Comparison of ENCODE assay signal across 17 cellular contexts in genomic region chr7:22612776-22613175, GRCh38.
DNase-seq lines count a peak whose midpoint lies in the region; ATAC-seq and TF ChIP-seq lines count a peak whose summit lies in the region.
"Had no signal": no experiment of that assay in that cellular context is flagged by ENCODE, and none has a peak within 500 bp of the region (broad histone marks: within the 10 kb centered on the region; RNA-seq: fewer than 3 reads in every experiment).

No MANE protein-coding gene starts in this region.

- H3K4me3 Mint-ChIP-seq in CD4-positive, alpha-beta memory T cell, result peak overlapping the region in 1 of 8 donors; percentile 33

- 74 to 87% methylated on average over 2 of the region's 2 CpGs for WGBS in thyroid gland, 2 donors

- peaks cover 1% of the 10 kb centered on the region; the same call in 1 of the 2 replicates for H3K9me3 ChIP-seq in OCI-LY3 (ENCODE audit: insufficient read depth, low read length)
- peaks cover 4% of the 10 kb centered on the region for H3K9me3 ChIP-seq in osteoblast (ENCODE audit: low read depth, low read length)
- H3K9me3 ChIP-seq in thyroid gland, result no peaks in the 10 kb centered on the region
- H3K9me3 ChIP-seq in CD4-positive, alpha-beta memory T cell (ENCODE audit: control insufficient read depth in 1 of 2, low read length in 2 of 2), result peaks cover 0 to 4% of the 10 kb centered on the region in 2 donors

- peaks cover 77% of the 10 kb centered on the region for H3K4me1 ChIP-seq in OCI-LY3 (ENCODE audit: low read length)
- peaks cover 30% of the 10 kb centered on the region for H3K4me1 ChIP-seq in osteoblast (ENCODE audit: insufficient read depth, low read length)
- H3K4me1 ChIP-seq in thyroid gland, result no peaks in the 10 kb centered on the region
- H3K4me1 ChIP-seq in CD4-positive, alpha-beta memory T cell (ENCODE audit: insufficient read depth, low read length), result no peaks in the 10 kb centered on the region
- H3K4me1 ChIP-seq: A549, HAP-1 had no signal

- peaks cover 24% of the 10 kb centered on the region for H4K20me1 ChIP-seq in OCI-LY3 (ENCODE audit: insufficient read depth, low read length)
- H4K20me1 ChIP-seq in osteoblast (ENCODE audit: insufficient read depth, low read length), result no peaks in the 10 kb centered on the region

- H2AFZ ChIP-seq in OCI-LY3 (ENCODE audit: low read depth, low read length), result no peak overlapping the region
- peak overlapping the region; percentile 12 for H2AFZ ChIP-seq in osteoblast (ENCODE audit: low read length)

- peaks cover 54% of the 10 kb centered on the region for H3K36me3 ChIP-seq in OCI-LY3 (replicated peaks; ENCODE audit: low read depth, low read length)
- H3K36me3 ChIP-seq in osteoblast (ENCODE audit: insufficient read depth, low read length), result no peaks in the 10 kb centered on the region
- no peaks in the 10 kb centered on the region for H3K36me3 ChIP-seq in thyroid gland
- H3K36me3 ChIP-seq in CD4-positive, alpha-beta memory T cell (ENCODE audit: insufficient read depth, low read length), result no peaks in the 10 kb centered on the region
- H3K36me3 ChIP-seq: HAP-1 had no signal

- ATAC-seq in GM18520 (IDR thresholded peaks at IDR 0.05; ENCODE audit: unreplicated experiment) (peak; percentile 59), HG02610 (IDR thresholded peaks at IDR 0.05; ENCODE audit: unreplicated experiment) (peak; percentile 61), GM21825 (IDR thresholded peaks at IDR 0.05; ENCODE audit: unreplicated experiment) (no peak)
- ATAC-seq: A549 had no signal

- peak overlapping the region; percentile 59 for H3K9ac ChIP-seq in OCI-LY3 (ENCODE audit: low read length)

- peaks cover 0 to 3% of the 10 kb centered on the region in 2 donors for H3K36me3 Mint-ChIP-seq in CD4-positive, alpha-beta memory T cell

- no peak overlapping the region for H3K27ac Mint-ChIP-seq in CD4-positive, alpha-beta memory T cell

- no peaks in the 10 kb centered on the region for H3K27me3 ChIP-seq in OCI-LY3 (ENCODE audit: low read depth, low read length)
- no peaks in the 10 kb centered on the region for H3K27me3 ChIP-seq in osteoblast (ENCODE audit: insufficient read depth, low read length)
- no peaks in the 10 kb centered on the region for H3K27me3 ChIP-seq in thyroid gland
- H3K27me3 ChIP-seq in CD4-positive, alpha-beta memory T cell (ENCODE audit: insufficient read depth, low read length), result no peaks in the 10 kb centered on the region

- intact Hi-C loops in thyroid gland (cut with DNase I), result no loop called here
- intact Hi-C loops in CD4-positive, alpha-beta memory T cell (cut with micrococcal nuclease), result no loop called here

- H3K27me3 Mint-ChIP-seq in CD4-positive, alpha-beta memory T cell, result peaks cover 10% of the 10 kb centered on the region in 2 donors

- H3K79me2 ChIP-seq in OCI-LY3 (ENCODE audit: low read length), result peaks cover 96% of the 10 kb centered on the region
- no peaks in the 10 kb centered on the region for H3K79me2 ChIP-seq in osteoblast (ENCODE audit: insufficient read depth, low read length)

- no peak for TF ChIP-seq POLR2A in thyroid gland (IDR thresholded peaks at IDR 0.05)

- POLR2A ChIA-PET in CD4-positive, alpha-beta memory T cell (lab: Charles Lee; ENCODE audit: partially characterized antibody), result no interaction called here

- H3K27ac ChIP-seq in OCI-LY3 (ENCODE audit: low read length), result peak overlapping the region; percentile 87
- peak overlapping the region; percentile 38 for H3K27ac ChIP-seq in osteoblast (ENCODE audit: low read depth, low read length)
- H3K27ac ChIP-seq in thyroid gland, result no peak overlapping the region
- no peak overlapping the region for H3K27ac ChIP-seq in CD4-positive, alpha-beta memory T cell (ENCODE audit: low read depth, low read length)
- H3K27ac ChIP-seq: A549 had no signal

- H3K4me1 Mint-ChIP-seq in CD4-positive, alpha-beta memory T cell, result no peaks in the 10 kb centered on the region

- peak overlapping the region; percentile 35 for H3K4me3 ChIP-seq in OCI-LY3 (ENCODE audit: low read length)
- H3K4me3 ChIP-seq in osteoblast (ENCODE audit: insufficient read depth, low read length), result no peak overlapping the region
- H3K4me3 ChIP-seq in thyroid gland (replicated peaks in 1 of 3), result no peak overlapping the region
- no peak overlapping the region for H3K4me3 ChIP-seq in CD4-positive, alpha-beta memory T cell (ENCODE audit: low read length in 2 of 2)
- H3K4me3 ChIP-seq: A549, HAP-1 had no signal

- DNase-seq in osteoblast (ENCODE audit: insufficient read length, low spot score, missing footprints) (no peak), middle frontal gyrus (ENCODE audit: extremely low spot score, low spot score) (no peak), thyroid gland (no peak)
- no peak for DNase-seq in CD4-positive, alpha-beta memory T cell
- DNase-seq: C1 segment of cervical spinal cord, GDM1, Kasumi-1, MM.1S, NCI-H1092 treated with DMSO at 0.1 percent for 48 hours, NCI-H2227 treated with DMSO at 0.1 percent for 48 hours, OCI-M1 had no signal

- H3K4me2 ChIP-seq in OCI-LY3 (ENCODE audit: low read length), result peak overlapping the region; percentile 60
- H3K4me2 ChIP-seq in osteoblast (ENCODE audit: insufficient read depth, low read length), result no peak overlapping the region
- H3K4me2 ChIP-seq: A549 had no signal

- CTCF ChIA-PET in CD4-positive, alpha-beta memory T cell (lab: Charles Lee; ENCODE audit: partially characterized antibody), result no interaction called here

- H3K9me3 Mint-ChIP-seq in CD4-positive, alpha-beta memory T cell, result peaks cover 0 to 16% (median 11%) of the 10 kb centered on the region in 8 donors

- TF ChIP-seq CTCF in OCI-LY3 (IDR thresholded peaks at IDR 0.05; ENCODE audit: low read depth, low read length) (no peak), osteoblast (IDR thresholded peaks at IDR 0.05; ENCODE audit: extremely low read depth, low read depth, low read length) (no peak), thyroid gland (IDR thresholded peaks at IDR 0.05) (no peak)

Comparison
In these comparisons a context has a peak if more than half of its experiments do, and no peak if none do; other contexts are left out.
1. H3K27ac ChIP-seq: peak in OCI-LY3 (single experiment) and osteoblast (single experiment); none in thyroid gland (0 of 3) and CD4-positive, alpha-beta memory T cell (single experiment).